24 cellular contexts compared by ENCODE assay signal in genomic region chr14:96229315-96229714, GRCh38. TPM values are rescaled to one million over a fixed set of nuclear protein-coding genes. Genes with fewer than 3 reads are reported as not detected.
A peak's percentile ranks its signal among the peaks of the same experiment; 100 is the strongest.
DNase-seq lines count a peak whose midpoint lies in the region; ATAC-seq and TF ChIP-seq lines count a peak whose summit lies in the region.
"Had no signal": no experiment of that assay in that cellular context is flagged by ENCODE, and none has a peak within 500 bp of the region (broad histone marks: within the 10 kb centered on the region; RNA-seq: fewer than 3 reads in every experiment).

No MANE protein-coding gene starts in this region.

- ATAC-seq in GM21723 (IDR thresholded peaks at IDR 0.05; ENCODE audit: unreplicated experiment) (no peak), GM18861 (IDR thresholded peaks at IDR 0.05; ENCODE audit: unreplicated experiment) (no peak), HG02642 (IDR thresholded peaks at IDR 0.05; ENCODE audit: poor library complexity, unreplicated experiment) (no peak)
- no peak for ATAC-seq in stimulated activated memory B cell treated with anti-CD40 and anti-IgM and Interleukin-4, amounts not matched to agents 10 μg/mL and 1 μg/mL and 100 μg/mL, for 72 hours
- ATAC-seq: GM12878, GM23338, K562 had no signal

- H3K4me1 Mint-ChIP-seq in stimulated activated memory B cell treated with anti-CD40 and anti-IgM and Interleukin-4, amounts not matched to agents 10 μg/mL and 1 μg/mL and 100 μg/mL, for 72 hours, result no peaks in the 10 kb centered on the region
- H3K4me1 Mint-ChIP-seq: CD4-positive, CD25-positive, alpha-beta regulatory T cell; CD8-positive, alpha-beta memory T cell had no signal

- peak overlapping the region; percentile 13 for H3K27ac ChIP-seq in urinary bladder (ENCODE audit: low read depth)
- H3K27ac ChIP-seq: HL-60 had no signal

- H3K27me3 Mint-ChIP-seq in stimulated activated memory B cell treated with anti-CD40 and anti-IgM and Interleukin-4, amounts not matched to agents 10 μg/mL and 1 μg/mL and 100 μg/mL, for 72 hours, result peaks cover 15% of the 10 kb centered on the region

- TF ChIP-seq CTCF in fibroblast of mammary gland (conservative IDR thresholded peaks at IDR 0.05; ENCODE audit: control insufficient read depth, insufficient read depth, low read depth, low read length), result no peak

- H3K9me3 Mint-ChIP-seq in stimulated activated memory B cell treated with anti-CD40 and anti-IgM and Interleukin-4, amounts not matched to agents 10 μg/mL and 1 μg/mL and 100 μg/mL, for 72 hours, result peaks cover 8% of the 10 kb centered on the region
- H3K9me3 Mint-ChIP-seq: CD4-positive, CD25-positive, alpha-beta regulatory T cell; CD8-positive, alpha-beta memory T cell had no signal

- no peak overlapping the region for H3K27ac Mint-ChIP-seq in stimulated activated memory B cell treated with anti-CD40 and anti-IgM and Interleukin-4, amounts not matched to agents 10 μg/mL and 1 μg/mL and 100 μg/mL, for 72 hours
- H3K27ac Mint-ChIP-seq: CD4-positive, CD25-positive, alpha-beta regulatory T cell; GM23338; H9 had no signal

- no peaks in the 10 kb centered on the region for H3K4me1 ChIP-seq in urinary bladder (ENCODE audit: insufficient read depth)

- H3K36me3 ChIP-seq in urinary bladder (ENCODE audit: insufficient read depth), result no peaks in the 10 kb centered on the region
- H3K36me3 ChIP-seq: BE2C had no signal

- WGBS in urinary bladder, result 89% methylated on average over 6 of the region's 6 CpGs

- H3K4me3 ChIP-seq in fibroblast of mammary gland (ENCODE audit: control insufficient read depth, low read depth, low read length) (no peak overlapping the region), urinary bladder (ENCODE audit: low read depth, low read length) (no peak overlapping the region)
- H3K4me3 ChIP-seq: GM12878, GM23338, K562 had no signal

- H3K4me3 Mint-ChIP-seq in stimulated activated memory B cell treated with anti-CD40 and anti-IgM and Interleukin-4, amounts not matched to agents 10 μg/mL and 1 μg/mL and 100 μg/mL, for 72 hours, result no peak overlapping the region
- H3K4me3 Mint-ChIP-seq: CD4-positive, CD25-positive, alpha-beta regulatory T cell; CD8-positive, alpha-beta memory T cell; GM23338; H9 had no signal

- DNase-seq in RPMI7951 (ENCODE audit: low read depth), result peak; percentile 50
- peak; percentile 44 for DNase-seq in fibroblast of mammary gland (ENCODE audit: low read depth)
- DNase-seq in myocyte (ENCODE audit: low read depth), result peak; percentile 76
- DNase-seq: BE2C; C1 segment of cervical spinal cord; CD4-positive, CD25-positive, alpha-beta regulatory T cell; CD8-positive, alpha-beta memory T cell; COR-L47; DMS 273 treated with DMSO at 0.1 percent for 48 hours; DMS53; DND-41; EL; H9 had no signal

- no peaks in the 10 kb centered on the region for H3K36me3 Mint-ChIP-seq in stimulated activated memory B cell treated with anti-CD40 and anti-IgM and Interleukin-4, amounts not matched to agents 10 μg/mL and 1 μg/mL and 100 μg/mL, for 72 hours
- H3K36me3 Mint-ChIP-seq: CD4-positive, CD25-positive, alpha-beta regulatory T cell had no signal

RNA-seq across cellular contexts. Expression of gene BDKRB2, which starts 24.7 kb away (rescaled TPM):
- 13.1 and 15.9 TPM in 2 replicates for total RNA-seq in RPMI7951 (2014; rRNA removed; shearing (Covaris generic))
- total RNA-seq in myocyte (0.19 and 0.26 TPM in 2 replicates), urinary bladder (10.5 TPM)
- 0.23 TPM for polyA plus RNA-seq in myocyte (2012)
- polyA plus RNA-seq in urinary bladder, result 30.5 TPM
- total RNA-seq: CD4-positive, CD25-positive, alpha-beta regulatory T cell; CD8-positive, alpha-beta memory T cell; G401; GM12878 had no signal
- polyA plus RNA-seq: CD4-positive, CD25-positive, alpha-beta regulatory T cell; CD8-positive, alpha-beta memory T cell; K562 had no signal

RNA-seq across cellular contexts. Expression of gene BDKRB1, which starts 26.7 kb away (rescaled TPM):
- total RNA-seq in RPMI7951 (2014; rRNA removed; shearing (Covaris generic)), result 7.1 and 9.2 TPM in 2 replicates
- 0.08 TPM in 1 of 2 replicates, not detected in the other for total RNA-seq in myocyte
- polyA plus RNA-seq in myocyte (2012), result 0.23 TPM
- total RNA-seq in urinary bladder, result 3.0 TPM
- polyA plus RNA-seq in urinary bladder, result 2.9 TPM
- total RNA-seq: CD4-positive, CD25-positive, alpha-beta regulatory T cell; CD8-positive, alpha-beta memory T cell; G401; GM23338; H9; HT1080 had no signal
- polyA plus RNA-seq: CD4-positive, CD25-positive, alpha-beta regulatory T cell; CD8-positive, alpha-beta memory T cell; GM12878; GM23338 had no signal
